ENCODE assay signal across 10 cellular contexts in genomic region chr6:42693725-42694323, GRCh38. TPM values are rescaled to one million over a fixed set of nuclear protein-coding genes. Genes with fewer than 3 reads are reported as not detected.
A peak's percentile ranks its signal among the peaks of the same experiment; 100 is the strongest.
DNase-seq lines count a peak whose midpoint lies in the region; ATAC-seq and TF ChIP-seq lines count a peak whose summit lies in the region.
"Had no signal": no experiment of that assay in that cellular context is flagged by ENCODE, and none has a peak within 500 bp of the region (broad histone marks: within the 10 kb centered on the region; RNA-seq: fewer than 3 reads in every experiment).

No MANE protein-coding gene starts in this region.

- H3K9me3 Mint-ChIP-seq in CD8-positive, alpha-beta memory T cell, result no peaks in the 10 kb centered on the region
- H3K9me3 Mint-ChIP-seq in central memory CD8-positive, alpha-beta T cell, result no peaks in the 10 kb centered on the region

- in situ Hi-C loops in gastrocnemius medialis (cut with MboI; ENCODE audit: low sequenced_read_pairs in 4 of 4), result no loop called here

- no peaks in the 10 kb centered on the region for H3K27me3 ChIP-seq in CD8-positive, alpha-beta memory T cell (ENCODE audit: insufficient read depth, low read length, poor library complexity, severe bottlenecking)
- no peaks in the 10 kb centered on the region for H3K27me3 ChIP-seq in gastrocnemius medialis
- H3K27me3 ChIP-seq in dorsolateral prefrontal cortex, result no peaks in the 10 kb centered on the region
- H3K27me3 ChIP-seq: pancreas had no signal

- H3K36me3 ChIP-seq in CD8-positive, alpha-beta memory T cell (ENCODE audit: insufficient read depth, low read length), result peaks cover 22% of the 10 kb centered on the region
- H3K36me3 ChIP-seq in gastrocnemius medialis, result peaks cover 0 to 31% of the 10 kb centered on the region in 2 donors

- H3K4me3 ChIP-seq in CD8-positive, alpha-beta memory T cell (ENCODE audit: low read length), result no peak overlapping the region
- H3K4me3 ChIP-seq in gastrocnemius medialis (no peak overlapping the region), dorsolateral prefrontal cortex (no peak overlapping the region)
- H3K4me3 ChIP-seq: pancreas had no signal

- peaks cover 0 to 62% (median 11%) of the 10 kb centered on the region in 3 donors for H3K36me3 Mint-ChIP-seq in CD8-positive, alpha-beta memory T cell
- peaks cover 35% of the 10 kb centered on the region for H3K36me3 Mint-ChIP-seq in central memory CD8-positive, alpha-beta T cell (ENCODE audit: insufficient read depth)

- no peak overlapping the region for H3K27ac ChIP-seq in CD8-positive, alpha-beta memory T cell (ENCODE audit: low read depth, low read length)
- H3K27ac ChIP-seq in gastrocnemius medialis (peak overlapping the region; percentile 35 to 79 (median 68)), dorsolateral prefrontal cortex (peak overlapping the region in 16 of 59 donors; percentile 2 to 63 (median 38))

- peaks cover 20 to 38% (median 29%) of the 10 kb centered on the region in 3 donors for H3K4me1 Mint-ChIP-seq in CD8-positive, alpha-beta memory T cell
- peaks cover 23% of the 10 kb centered on the region for H3K4me1 Mint-ChIP-seq in central memory CD8-positive, alpha-beta T cell

- peak overlapping the region in 7 of 8 donors; percentile 72 to 99 (median 86) for H3K27ac Mint-ChIP-seq in CD8-positive, alpha-beta memory T cell
- H3K27ac Mint-ChIP-seq in central memory CD8-positive, alpha-beta T cell (ENCODE audit: low read depth), result peak overlapping the region; percentile 82

- intact Hi-C loops in gastrocnemius medialis (cut with DNase I; ENCODE audit: low total_unique reads), result no loop called here
- intact Hi-C loops in dorsolateral prefrontal cortex (cut with DNase I), result no loop called here

- DNase-seq in CD8-positive, alpha-beta memory T cell, result peak in 2 of 5 donors; percentile 16 to 54
- DNase-seq in LHCN-M2 (ENCODE audit: low read depth) (peak; percentile 25), gastrocnemius medialis (no peak), NCI-H226 (no peak), dorsolateral prefrontal cortex (no peak)
- no peak for DNase-seq in central memory CD8-positive, alpha-beta T cell (ENCODE audit: low spot score in 2 of 2)
- no peak for DNase-seq in effector CD4-positive, alpha-beta T cell
- DNase-seq: NCI-H1694 treated with DMSO at 0.1 percent for 48 hours, pancreas had no signal

- H3K4me1 ChIP-seq in CD8-positive, alpha-beta memory T cell (ENCODE audit: insufficient read depth, low read length), result peaks cover 17% of the 10 kb centered on the region
- H3K4me1 ChIP-seq in gastrocnemius medialis, result peaks cover 44 to 46% of the 10 kb centered on the region in 2 donors

- H3K9me3 ChIP-seq in CD8-positive, alpha-beta memory T cell (ENCODE audit: low read length), result no peaks in the 10 kb centered on the region
- no peaks in the 10 kb centered on the region for H3K9me3 ChIP-seq in gastrocnemius medialis
- H3K9me3 ChIP-seq: pancreas had no signal

- no peak for ATAC-seq in central memory CD8-positive, alpha-beta T cell (replicated peaks; ENCODE audit: extremely low read depth, poor library complexity, severe bottlenecking)
- no peak for ATAC-seq in gastrocnemius medialis
- ATAC-seq in SK-N-SH treated with all-trans-retinoic acid at 6 μM for 48 hours, result no peak
- ATAC-seq: pancreas had no signal

- CTCF ChIA-PET in CD8-positive, alpha-beta memory T cell (lab: Charles Lee), result interaction anchor here (0.6 to 4.6 kb wide), 6 partner anchors 24 to 728 kb away, joined by 3 to 20 read pairs (median 4); no protein-coding TSS in a partner anchor

- no peak for TF ChIP-seq CTCF in gastrocnemius medialis (IDR thresholded peaks at IDR 0.05 in 4 of 5, conservative IDR thresholded peaks at IDR 0.05 in 1 of 5)
- no peak for TF ChIP-seq CTCF in dorsolateral prefrontal cortex (IDR thresholded peaks at IDR 0.05 in 54 of 56, conservative IDR thresholded peaks at IDR 0.05 in 2 of 56; ENCODE audit: low read depth in 1 of 56, partially characterized antibody in 56 of 56)

- H3K4me3 Mint-ChIP-seq in CD8-positive, alpha-beta memory T cell, result peak overlapping the region in 6 of 7 donors; percentile 13 to 68 (median 42)
- H3K4me3 Mint-ChIP-seq in central memory CD8-positive, alpha-beta T cell, result peak overlapping the region; percentile 19

- TF ChIP-seq POLR2A in gastrocnemius medialis (IDR thresholded peaks at IDR 0.05), result no peak

- POLR2A ChIA-PET in CD8-positive, alpha-beta memory T cell (lab: Charles Lee), result interaction anchor here (0.6 to 1.8 kb wide), 3 partner anchors 52 to 118 kb away, joined by 3 to 5 read pairs (median 3); partner anchors contain the start of gene TBCC

- H3K27me3 Mint-ChIP-seq in CD8-positive, alpha-beta memory T cell, result no peaks in the 10 kb centered on the region
- no peaks in the 10 kb centered on the region for H3K27me3 Mint-ChIP-seq in central memory CD8-positive, alpha-beta T cell

TF ChIP-seq in SK-N-SH treated with all-trans-retinoic acid at 6 μM for 48 hours, 23 proteins besides CTCF, POLR2A, EP300 and RAD21 (continues in another document):
- no peak for TF ChIP-seq OSR1 (CRISPR knock-in tag; IDR thresholded peaks at IDR 0.05)
- TF ChIP-seq CSRNP3 (CRISPR knock-in tag; IDR thresholded peaks at IDR 0.05), result no peak
- TF ChIP-seq TCF4 (CRISPR knock-in tag; IDR thresholded peaks at IDR 0.05; ENCODE audit: borderline replicate concordance), result no peak
- TF ChIP-seq ZNF8 (CRISPR knock-in tag; IDR thresholded peaks at IDR 0.05), result no peak
- TF ChIP-seq TSHZ2 (CRISPR knock-in tag; IDR thresholded peaks at IDR 0.05), result no peak
- no peak for TF ChIP-seq PATZ1 (CRISPR knock-in tag; IDR thresholded peaks at IDR 0.05; ENCODE audit: borderline replicate concordance)
- no peak for TF ChIP-seq RARB (CRISPR knock-in tag; IDR thresholded peaks at IDR 0.05)

RNA-seq across cellular contexts. Expression of gene PRPH2, which starts 28.6 kb away (rescaled TPM):
- under 1 TPM in 1 of 2 experiments, not detected in 1; 0.15 TPM for total RNA-seq in CD8-positive, alpha-beta memory T cell
- 0.07 TPM for polyA plus RNA-seq in CD8-positive, alpha-beta memory T cell
- total RNA-seq in LHCN-M2 (2014; rRNA removed), result 2.1 and 2.6 TPM in 2 replicates
- polyA plus RNA-seq in LHCN-M2 (2012), result 3.4 TPM
- 1 to 10 TPM in 2 of 4 donors, under 1 TPM in 2; 0.16 to 3.8 (median 1.8) TPM for total RNA-seq in gastrocnemius medialis
- total RNA-seq in dorsolateral prefrontal cortex, result 10 to 100 TPM in 3 of 120 experiments, 1 to 10 TPM in 117; 1.0 to 12.1 (median 4.6) TPM

RNA-seq across cellular contexts. Expression of gene TBCC, which starts 52.1 kb away (rescaled TPM):
- 10 to 100 TPM; 24.4 to 26.4 TPM for total RNA-seq in CD8-positive, alpha-beta memory T cell
- 109 TPM for polyA plus RNA-seq in CD8-positive, alpha-beta memory T cell
- 42.8 and 48.3 TPM in 2 replicates for total RNA-seq in LHCN-M2 (2014; rRNA removed)
- polyA plus RNA-seq in LHCN-M2 (2012), result 18.9 TPM
- total RNA-seq in gastrocnemius medialis, result 10 to 100 TPM; 33.2 to 61.8 (median 45.1) TPM
- total RNA-seq in dorsolateral prefrontal cortex, result 10 to 100 TPM; 12.9 to 35.3 (median 26.6) TPM
